In genomic region chr10:88386204-88386877, GRCh38 we compare ENCODE assay signal across 9 cellular contexts.
DNase-seq lines count a peak whose midpoint lies in the region; ATAC-seq lines count a peak whose summit lies in the region.
"Had no signal": no experiment of that assay in that cellular context is flagged by ENCODE, and none has a peak within 500 bp of the region (broad histone marks: within the 10 kb centered on the region; RNA-seq: fewer than 3 reads in every experiment).

No MANE protein-coding gene starts in this region.

- no peaks in the 10 kb centered on the region for H3K27me3 Mint-ChIP-seq in activated T-cell treated with anti-CD3 and anti-CD28 coated beads, Interleukin-2, amount 50 U/mL, for 24 hours
- H3K27me3 Mint-ChIP-seq in activated T-helper 17 cell treated with anti-CD3 and anti-CD28 coated beads, Interleukin-2, amount 50 U/mL, for 72 hours = no peaks in the 10 kb centered on the region

- no peak for DNase-seq in activated T-cell treated with anti-CD3 and anti-CD28 coated beads, Interleukin-2, amount 50 U/mL, for 24 hours
- DNase-seq in activated T-cell treated with anti-CD3 and anti-CD28 coated beads for 4 hours (no peak), kidney tubule cell (ENCODE audit: low spot score) (peak; percentile 71), SK-N-DZ (ENCODE audit: low spot score) (no peak), NCI-H446 (lab: John Stamatoyannopoulos, UW) (no peak)
- DNase-seq in stimulated activated CD4-positive, alpha-beta T cell treated with anti-CD3 and anti-CD28 coated beads, Interleukin-4, amount 100 ng/mL, for 4 hours = no peak

- peak; percentile 31 for ATAC-seq in HG03095 (IDR thresholded peaks at IDR 0.05; ENCODE audit: unreplicated experiment)
- ATAC-seq in activated T-helper 17 cell treated with anti-CD3 and anti-CD28 coated beads, Interleukin-2, amount 50 U/mL, for 72 hours (replicated peaks) = peak; percentile 10

- H3K4me3 Mint-ChIP-seq in activated T-cell treated with anti-CD3 and anti-CD28 coated beads, Interleukin-2, amount 50 U/mL, for 24 hours = peak overlapping the region; percentile 52
- H3K4me3 Mint-ChIP-seq in activated T-helper 17 cell treated with anti-CD3 and anti-CD28 coated beads, Interleukin-2, amount 50 U/mL, for 72 hours = no peak overlapping the region

- H3K4me1 Mint-ChIP-seq in activated T-cell treated with anti-CD3 and anti-CD28 coated beads, Interleukin-2, amount 50 U/mL, for 24 hours (ENCODE audit: low read depth) = peaks cover 15% of the 10 kb centered on the region
- H3K4me1 Mint-ChIP-seq in activated T-helper 17 cell treated with anti-CD3 and anti-CD28 coated beads, Interleukin-2, amount 50 U/mL, for 72 hours = peaks cover 12% of the 10 kb centered on the region

- peak overlapping the region; percentile 38 for H3K27ac Mint-ChIP-seq in activated T-cell treated with anti-CD3 and anti-CD28 coated beads, Interleukin-2, amount 50 U/mL, for 24 hours
- no peak overlapping the region for H3K27ac Mint-ChIP-seq in activated T-helper 17 cell treated with anti-CD3 and anti-CD28 coated beads, Interleukin-2, amount 50 U/mL, for 72 hours
- H3K27ac Mint-ChIP-seq: activated naive CD4-positive, alpha-beta T cell treated with anti-CD3 and anti-CD28 coated beads, Interleukin-2, amount 50 U/mL, for 72 hours had no signal

- H3K9me3 Mint-ChIP-seq in activated T-cell treated with anti-CD3 and anti-CD28 coated beads, Interleukin-2, amount 50 U/mL, for 24 hours = no peaks in the 10 kb centered on the region
- H3K9me3 Mint-ChIP-seq in activated T-helper 17 cell treated with anti-CD3 and anti-CD28 coated beads, Interleukin-2, amount 50 U/mL, for 72 hours = no peaks in the 10 kb centered on the region
- H3K9me3 Mint-ChIP-seq: activated naive CD4-positive, alpha-beta T cell treated with anti-CD3 and anti-CD28 coated beads, Interleukin-2, amount 50 U/mL, for 72 hours had no signal

- H3K36me3 Mint-ChIP-seq in activated T-cell treated with anti-CD3 and anti-CD28 coated beads, Interleukin-2, amount 50 U/mL, for 24 hours (ENCODE audit: low read depth) = no peaks in the 10 kb centered on the region
- no peaks in the 10 kb centered on the region for H3K36me3 Mint-ChIP-seq in activated T-helper 17 cell treated with anti-CD3 and anti-CD28 coated beads, Interleukin-2, amount 50 U/mL, for 72 hours (ENCODE audit: low read depth)
- H3K36me3 Mint-ChIP-seq: activated naive CD4-positive, alpha-beta T cell treated with anti-CD3 and anti-CD28 coated beads, Interleukin-2, amount 50 U/mL, for 72 hours had no signal
